15 cellular contexts compared by ENCODE assay signal in the genomic region with DNA sequence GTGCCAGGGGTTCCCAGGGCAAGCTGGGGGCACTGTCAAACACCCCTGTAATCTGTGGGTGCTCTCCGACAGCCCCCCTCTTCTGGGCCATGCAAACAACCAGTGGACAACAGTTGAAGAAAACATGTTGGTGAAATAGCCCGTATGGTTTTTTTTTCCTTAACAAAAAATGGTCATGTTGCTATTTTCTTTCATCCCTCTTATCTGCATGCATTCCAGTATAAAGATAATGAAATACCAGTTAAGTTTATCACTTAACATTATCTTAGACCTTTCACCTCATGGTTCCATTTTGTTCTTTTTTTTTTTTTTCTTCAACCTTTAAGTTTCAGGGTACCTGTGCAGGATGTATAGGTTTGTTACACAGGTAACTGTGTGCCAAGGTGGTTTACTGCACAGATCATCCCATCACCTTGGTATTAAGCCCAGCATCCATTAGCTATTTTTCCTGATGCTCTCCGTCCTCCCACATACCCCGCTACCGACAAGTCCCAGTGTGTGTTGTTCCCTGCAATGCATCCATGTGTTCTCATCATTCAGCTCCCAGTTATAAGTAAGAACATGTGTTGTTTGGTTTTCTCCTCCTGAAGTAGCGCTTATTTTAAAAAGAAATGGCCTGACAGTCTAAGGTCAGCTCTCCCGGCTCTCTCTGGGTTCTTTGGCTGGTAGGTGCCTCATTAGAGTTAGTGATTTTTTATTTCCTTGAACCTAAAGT.
"Had no signal": no experiment of that assay in that cellular context is flagged by ENCODE, and none has a peak within 500 bp of the region (broad histone marks: within the 10 kb centered on the region; RNA-seq: fewer than 3 reads in every experiment).

No MANE protein-coding gene starts in this region.

- H3K4me3 Mint-ChIP-seq: brain, neural progenitor cell had no signal

- H3K4me3 ChIP-seq: gastroesophageal sphincter, neural progenitor cell, pancreas, sigmoid colon, stomach, testis had no signal

- FAIRE-seq: kidney, pancreas had no signal

- ATAC-seq: gastroesophageal sphincter, pancreas had no signal

- H3K36me3 ChIP-seq: neural progenitor cell had no signal

- H3K27me3 ChIP-seq: gastroesophageal sphincter, neural progenitor cell, pancreas, sigmoid colon, stomach, testis had no signal

- H2AFZ ChIP-seq: neural progenitor cell had no signal

- H3K9me3 ChIP-seq: gastroesophageal sphincter, pancreas, sigmoid colon, stomach, testis had no signal

- H3K27ac ChIP-seq: gastroesophageal sphincter, neural progenitor cell, pancreas, sigmoid colon had no signal

- H3K4me1 ChIP-seq: neural progenitor cell, pancreas, sigmoid colon had no signal

- H3K9me3 Mint-ChIP-seq: brain, neural progenitor cell had no signal

- H3K9ac ChIP-seq: neural progenitor cell had no signal

- H3K4me2 ChIP-seq: neural progenitor cell had no signal

- H3K27me3 Mint-ChIP-seq: brain had no signal

- DNase-seq: activated CD4-positive, CD25-positive, alpha-beta regulatory T cell treated with anti-CD3 and anti-CD28 coated beads, Interleukin-2, amount 50 U/mL, for 72 hours; activated naive CD4-positive, alpha-beta T cell treated with anti-CD3 and anti-CD28 coated beads, Interleukin-2, amount 50 U/mL, for 16 hours; amniotic stem cell; cortex of kidney; effector CD8-positive, alpha-beta T cell; kidney; midbrain; pancreas; sigmoid colon; stimulated activated CD4-positive, alpha-beta T cell treated with anti-CD3 and anti-CD28 coated beads, Interleukin-1b, Interleukin-23, amount 100 ng/mL, for 48 hours; stomach; testis had no signal

- H3K27ac Mint-ChIP-seq: neural progenitor cell had no signal
